Comparison of ENCODE assay signal across 1 cellular context in genomic region chr16:30996324-30996999, GRCh38.
TF ChIP-seq lines count a peak whose summit lies in the region.

No MANE protein-coding gene starts in this region.

TF ChIP-seq in HepG2, 621 proteins besides CTCF, POLR2A, EP300 and RAD21 (continues in another document):
- 0 out of 2 replicates have a peak, but pooled peaks have one; percentile 32 for TF ChIP-seq MEF2D (CRISPR knock-in tag; IDR thresholded peaks at IDR 0.05)
- TF ChIP-seq ZNF572 (CRISPR knock-in tag; IDR thresholded peaks at IDR 0.05): peak; percentile 78; the same call in 1 of the 2 replicates
- 0 out of 2 replicates have a peak, but pooled peaks have one; percentile 36 for TF ChIP-seq THAP8 (CRISPR knock-in tag; IDR thresholded peaks at IDR 0.05; ENCODE audit: borderline replicate concordance)
- no peak for TF ChIP-seq SP1 (IDR thresholded peaks at IDR 0.05)
- TF ChIP-seq SP1 (CRISPR knock-in tag; IDR thresholded peaks at IDR 0.05): peak; percentile 29
- TF ChIP-seq ZNF253 (CRISPR knock-in tag; IDR thresholded peaks at IDR 0.05; ENCODE audit: borderline replicate concordance): no peak
- TF ChIP-seq HOXA3 (CRISPR knock-in tag; IDR thresholded peaks at IDR 0.05): peak; percentile 55; the same call in 1 of the 2 replicates
- peak; percentile 21; the same call in 1 of the 2 replicates for TF ChIP-seq KLF12 (CRISPR knock-in tag; IDR thresholded peaks at IDR 0.05; ENCODE audit: borderline replicate concordance)
- no peak; the same call in 1 of the 2 replicates for TF ChIP-seq ZNF232 (CRISPR knock-in tag; IDR thresholded peaks at IDR 0.05; ENCODE audit: borderline replicate concordance)
- peak; percentile 89; the same call in 1 of the 2 replicates for TF ChIP-seq RELA (CRISPR knock-in tag; IDR thresholded peaks at IDR 0.05)
- TF ChIP-seq HNF4A (CRISPR knock-in tag; IDR thresholded peaks at IDR 0.05): peak; percentile 96
- TF ChIP-seq NR2F6 (IDR thresholded peaks at IDR 0.05): no peak; the same call in 1 of the 2 replicates
- peak; percentile 48; the same call in 1 of the 2 replicates for TF ChIP-seq NR2F6 (CRISPR knock-in tag; IDR thresholded peaks at IDR 0.05)
- peak; percentile 59; the same call in 1 of the 2 replicates for TF ChIP-seq THAP11 (CRISPR knock-in tag; IDR thresholded peaks at IDR 0.05)
- peak; percentile 66 for TF ChIP-seq TBX2 (CRISPR knock-in tag; IDR thresholded peaks at IDR 0.05; ENCODE audit: borderline replicate concordance)
- TF ChIP-seq YY1 (IDR thresholded peaks at IDR 0.05; ENCODE audit: insufficient read depth, insufficient replicate concordance, low read depth, low read length): peak; percentile 82
- no peak; the same call in 1 of the 2 replicates for TF ChIP-seq UBTF (CRISPR knock-in tag; IDR thresholded peaks at IDR 0.05)
- TF ChIP-seq HBP1 (CRISPR knock-in tag; IDR thresholded peaks at IDR 0.05; ENCODE audit: low read depth): peak; percentile 58
- peak; percentile 31; the same call in 1 of the 2 replicates for TF ChIP-seq ZNF574 (CRISPR knock-in tag; IDR thresholded peaks at IDR 0.05)
- no peak for TF ChIP-seq MTF2 (CRISPR knock-in tag; IDR thresholded peaks at IDR 0.05; ENCODE audit: borderline replicate concordance)
- TF ChIP-seq MEIS2 (CRISPR knock-in tag; IDR thresholded peaks at IDR 0.05): no peak
- peak; percentile 31; the same call in 1 of the 2 replicates for TF ChIP-seq NFKB2 (CRISPR knock-in tag; IDR thresholded peaks at IDR 0.05; ENCODE audit: borderline replicate concordance)
- TF ChIP-seq ZNF230 (CRISPR knock-in tag; IDR thresholded peaks at IDR 0.05): no peak; the same call in 1 of the 2 replicates
- TF ChIP-seq ARID2 (CRISPR knock-in tag; IDR thresholded peaks at IDR 0.05; ENCODE audit: borderline replicate concordance): no peak
- TF ChIP-seq ZNF343 (CRISPR knock-in tag; IDR thresholded peaks at IDR 0.05): peak; percentile 8; the same call in 1 of the 2 replicates
- TF ChIP-seq ZSCAN22 (CRISPR knock-in tag; IDR thresholded peaks at IDR 0.05): 0 out of 2 replicates have a peak, but pooled peaks have one; percentile 8
- TF ChIP-seq ZNF430 (CRISPR knock-in tag; IDR thresholded peaks at IDR 0.05): peak; percentile 80; the same call in 1 of the 2 replicates
- peak; percentile 90 for TF ChIP-seq RCOR2 (CRISPR knock-in tag; IDR thresholded peaks at IDR 0.05)
- TF ChIP-seq ZNF468 (CRISPR knock-in tag; IDR thresholded peaks at IDR 0.05): no peak
- no peak; the same call in 1 of the 2 replicates for TF ChIP-seq ZNF275 (CRISPR knock-in tag; IDR thresholded peaks at IDR 0.05; ENCODE audit: borderline replicate concordance)
- no peak for TF ChIP-seq PITX1 (CRISPR knock-in tag; IDR thresholded peaks at IDR 0.05)
- peak; percentile 79 for TF ChIP-seq NFAT5 (CRISPR knock-in tag; IDR thresholded peaks at IDR 0.05)
- peak; percentile 68 for TF ChIP-seq FOSL2 (CRISPR knock-in tag; IDR thresholded peaks at IDR 0.05)
- no peak for TF ChIP-seq ZNF451 (CRISPR knock-in tag; IDR thresholded peaks at IDR 0.05)
- peak; percentile 81 for TF ChIP-seq CREM (IDR thresholded peaks at IDR 0.05)
- TF ChIP-seq CREM (CRISPR knock-in tag; IDR thresholded peaks at IDR 0.05): no peak
- peak; percentile 57; the same call in 1 of the 2 replicates for TF ChIP-seq HNF1B (CRISPR knock-in tag; IDR thresholded peaks at IDR 0.05)
- TF ChIP-seq ZNF747 (CRISPR knock-in tag; IDR thresholded peaks at IDR 0.05; ENCODE audit: borderline replicate concordance): peak; percentile 26; the same call in 1 of the 2 replicates
- TF ChIP-seq DRAP1 (CRISPR knock-in tag; IDR thresholded peaks at IDR 0.05): peak; percentile 46; the same call in 1 of the 2 replicates
- TF ChIP-seq PHF8 (CRISPR knock-in tag; IDR thresholded peaks at IDR 0.05): no peak; the same call in 1 of the 2 replicates
- TF ChIP-seq NCOA2 (CRISPR knock-in tag; IDR thresholded peaks at IDR 0.05): peak; percentile 49; the same call in 1 of the 2 replicates
- TF ChIP-seq MIER2 (CRISPR knock-in tag; IDR thresholded peaks at IDR 0.05): 0 out of 2 replicates have a peak, but pooled peaks have one; percentile 65
- peak; percentile 60; the same call in 1 of the 2 replicates for TF ChIP-seq ETV5 (CRISPR knock-in tag; IDR thresholded peaks at IDR 0.05; ENCODE audit: borderline replicate concordance)
- TF ChIP-seq JUNB (CRISPR knock-in tag; IDR thresholded peaks at IDR 0.05; ENCODE audit: borderline replicate concordance): 0 out of 2 replicates have a peak, but pooled peaks have one; percentile 18
- peak; percentile 42; the same call in 1 of the 2 replicates for TF ChIP-seq BCL6 (CRISPR knock-in tag; IDR thresholded peaks at IDR 0.05)
- TF ChIP-seq ZEB1 (IDR thresholded peaks at IDR 0.05; ENCODE audit: insufficient replicate concordance, low read depth): peak; percentile 78
